34 cellular contexts compared by ENCODE assay signal in the genomic region with DNA sequence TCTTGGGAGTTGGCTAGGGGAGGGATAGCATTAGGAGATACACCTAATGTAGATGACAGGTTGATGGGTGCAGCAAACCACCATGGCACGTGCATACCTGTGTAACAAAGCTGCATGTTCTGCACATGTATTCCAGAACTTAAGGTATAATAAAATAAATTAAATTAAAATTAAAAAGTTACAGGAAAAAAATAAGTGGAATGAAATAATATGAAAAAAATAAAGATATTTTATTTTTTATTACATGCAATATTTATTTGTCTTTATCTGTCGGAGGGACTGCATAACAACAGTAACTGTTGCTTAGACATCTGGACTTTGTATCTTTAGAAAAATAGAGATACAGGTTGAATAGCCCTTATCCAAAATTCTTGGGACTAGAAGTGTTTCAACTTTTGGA.
"Had no signal": no experiment of that assay in that cellular context is flagged by ENCODE, and none has a peak within 500 bp of the region (broad histone marks: within the 10 kb centered on the region; RNA-seq: fewer than 3 reads in every experiment).

No MANE protein-coding gene starts in this region.

- H3K9me3 Mint-ChIP-seq: activated naive CD8-positive, alpha-beta T cell treated with anti-CD3 and anti-CD28 coated beads, Interleukin-2, amount 10 ng/mL, durations not matched to agents 7 days and 5 days; activated naive CD8-positive, alpha-beta T cell treated with anti-CD3 and anti-CD28 coated beads, Interleukin-2, amount 50 U/mL, for 24 hours; activated T-cell treated with anti-CD3 and anti-CD28 coated beads, Interleukin-2, amount 50 U/mL, for 24 hours; activated T-helper 2 cell treated with anti-CD3 and anti-CD28 coated beads, Interferon-gamma antibody, Interleukin-2, Interleukin-4, amounts not matched to agents 10 μg/mL and 5 μg/mL and 100 μg/mL, durations not matched to agents 14 hours and 24 hours and 36 hours; brain had no signal

- H3K36me3 Mint-ChIP-seq: activated naive CD4-positive, alpha-beta T cell treated with anti-CD3 and anti-CD28 coated beads, Interleukin-2, amount 10 ng/mL, durations not matched to agents 7 days and 5 days; activated naive CD4-positive, alpha-beta T cell treated with anti-CD3 and anti-CD28 coated beads, Interleukin-2, amount 50 U/mL, for 24 hours; activated naive CD4-positive, alpha-beta T cell treated with anti-CD3 and anti-CD28 coated beads, Interleukin-2, amount 50 U/mL, for 72 hours; activated naive CD8-positive, alpha-beta T cell; activated naive CD8-positive, alpha-beta T cell treated with anti-CD3 and anti-CD28 coated beads for 36 hours; activated naive CD8-positive, alpha-beta T cell treated with anti-CD3 and anti-CD28 coated beads, Interleukin-2, amount 10 ng/mL, durations not matched to agents 7 days and 5 days; brain had no signal

- H3K27ac Mint-ChIP-seq: activated naive CD4-positive, alpha-beta T cell treated with anti-CD3 and anti-CD28 coated beads for 36 hours; activated naive CD4-positive, alpha-beta T cell treated with anti-CD3 and anti-CD28 coated beads, Interleukin-2, amount 10 ng/mL, durations not matched to agents 7 days and 5 days; activated naive CD4-positive, alpha-beta T cell treated with anti-CD3 and anti-CD28 coated beads, Interleukin-2, amount 50 U/mL, for 24 hours; activated naive CD4-positive, alpha-beta T cell treated with anti-CD3 and anti-CD28 coated beads, Interleukin-2, amount 50 U/mL, for 72 hours; activated naive CD8-positive, alpha-beta T cell; activated naive CD8-positive, alpha-beta T cell treated with anti-CD3 and anti-CD28 coated beads for 36 hours; activated naive CD8-positive, alpha-beta T cell treated with anti-CD3 and anti-CD28 coated beads, Interleukin-2, amount 10 ng/mL, durations not matched to agents 7 days and 5 days; activated naive CD8-positive, alpha-beta T cell treated with anti-CD3 and anti-CD28 coated beads, Interleukin-2, amount 50 U/mL, for 24 hours; activated T-cell treated with anti-CD3 and anti-CD28 coated beads, Interleukin-2, amount 50 U/mL, for 24 hours; activated T-cell treated with anti-CD3 and anti-CD28 coated beads, Interleukin-2, amount 50 U/mL, for 72 hours; activated T-helper 1 cell treated with anti-CD3 and anti-CD28 coated beads, Interleukin-12 subunit alpha, Interleukin-12 subunit beta, Interleukin-2, Interleukin-4 antibody, amounts not matched to agents 30 ng/mL and 10 ng/mL and 1 ng/mL, durations not matched to agents 14 hours and 24 hours and 36 hours; activated T-helper 17 cell treated with anti-CD3 and anti-CD28 coated beads, Interleukin-2, amount 50 U/mL, for 72 hours; activated T-helper 2 cell treated with anti-CD3 and anti-CD28 coated beads, Interferon-gamma antibody, Interleukin-2, Interleukin-4, amounts not matched to agents 10 μg/mL and 5 μg/mL and 100 μg/mL, durations not matched to agents 14 hours and 24 hours and 36 hours; brain had no signal

- H3K27me3 Mint-ChIP-seq: activated naive CD4-positive, alpha-beta T cell treated with anti-CD3 and anti-CD28 coated beads, Interleukin-2, amount 10 ng/mL, durations not matched to agents 7 days and 5 days; activated naive CD4-positive, alpha-beta T cell treated with anti-CD3 and anti-CD28 coated beads, Interleukin-2, amount 50 U/mL, for 24 hours; activated naive CD8-positive, alpha-beta T cell; activated naive CD8-positive, alpha-beta T cell treated with anti-CD3 and anti-CD28 coated beads for 36 hours; activated naive CD8-positive, alpha-beta T cell treated with anti-CD3 and anti-CD28 coated beads, Interleukin-2, amount 10 ng/mL, durations not matched to agents 7 days and 5 days; activated naive CD8-positive, alpha-beta T cell treated with anti-CD3 and anti-CD28 coated beads, Interleukin-2, amount 50 U/mL, for 24 hours; activated T-cell treated with anti-CD3 and anti-CD28 coated beads, Interleukin-2, amount 50 U/mL, for 24 hours; activated T-helper 17 cell treated with anti-CD3 and anti-CD28 coated beads, Interleukin-2, amount 50 U/mL, for 72 hours; brain; central memory CD8-positive, alpha-beta T cell had no signal

- H3K4me3 Mint-ChIP-seq: activated naive CD4-positive, alpha-beta T cell treated with anti-CD3 and anti-CD28 coated beads for 36 hours; activated naive CD4-positive, alpha-beta T cell treated with anti-CD3 and anti-CD28 coated beads, Interleukin-2, amount 10 ng/mL, durations not matched to agents 7 days and 5 days; activated naive CD4-positive, alpha-beta T cell treated with anti-CD3 and anti-CD28 coated beads, Interleukin-2, amount 50 U/mL, for 24 hours; activated naive CD8-positive, alpha-beta T cell; activated naive CD8-positive, alpha-beta T cell treated with anti-CD3 and anti-CD28 coated beads for 36 hours; activated naive CD8-positive, alpha-beta T cell treated with anti-CD3 and anti-CD28 coated beads, Interleukin-2, amount 10 ng/mL, durations not matched to agents 7 days and 5 days; activated naive CD8-positive, alpha-beta T cell treated with anti-CD3 and anti-CD28 coated beads, Interleukin-2, amount 50 U/mL, for 24 hours; activated T-cell treated with anti-CD3 and anti-CD28 coated beads, Interleukin-2, amount 50 U/mL, for 24 hours; activated T-cell treated with anti-CD3 and anti-CD28 coated beads, Interleukin-2, amount 50 U/mL, for 4 hours; activated T-cell treated with anti-CD3 and anti-CD28 coated beads, Interleukin-2, amount 50 U/mL, for 72 hours; activated T-helper 1 cell treated with anti-CD3 and anti-CD28 coated beads, Interleukin-12 subunit alpha, Interleukin-12 subunit beta, Interleukin-2, Interleukin-4 antibody, amounts not matched to agents 30 ng/mL and 10 ng/mL and 1 ng/mL, durations not matched to agents 14 hours and 24 hours and 36 hours; activated T-helper 17 cell treated with anti-CD3 and anti-CD28 coated beads, Interleukin-2, amount 50 U/mL, for 72 hours; brain; central memory CD8-positive, alpha-beta T cell had no signal

- DNase-seq: activated effector memory CD4-positive, alpha-beta T cell treated with anti-CD3 and anti-CD28 coated beads, Interleukin-2, amount 50 U/mL, for 16 hours; activated effector memory CD4-positive, alpha-beta T cell treated with Interleukin-2 at 50 U/mL for 16 hours; activated gamma-delta T cell; activated gamma-delta T cell treated with Interleukin-2 at 50 U/mL for 16 hours; activated naive CD4-positive, alpha-beta T cell; activated naive CD4-positive, alpha-beta T cell treated with anti-CD3 and anti-CD28 coated beads for 36 hours; activated naive CD4-positive, alpha-beta T cell treated with anti-CD3 and anti-CD28 coated beads, Interleukin-2, amount 10 ng/mL, durations not matched to agents 7 days and 5 days; activated naive CD4-positive, alpha-beta T cell treated with anti-CD3 and anti-CD28 coated beads, Interleukin-2, amount 50 U/mL, for 16 hours; activated naive CD4-positive, alpha-beta T cell treated with Interleukin-2 at 50 U/mL for 16 hours; activated naive CD8-positive, alpha-beta T cell treated with anti-CD3 and anti-CD28 coated beads for 36 hours; activated naive CD8-positive, alpha-beta T cell treated with anti-CD3 and anti-CD28 coated beads, Interleukin-2, amount 10 ng/mL, durations not matched to agents 7 days and 5 days; activated naive CD8-positive, alpha-beta T cell treated with anti-CD3 and anti-CD28 coated beads, Interleukin-2, amount 50 U/mL, for 24 hours; activated T-cell treated with anti-CD3 and anti-CD28 coated beads, Interleukin-2, amount 50 U/mL, for 24 hours; activated T-cell treated with anti-CD3 and anti-CD28 coated beads, Interleukin-2, amount 50 U/mL, for 4 hours; activated T-cell treated with anti-CD3 and anti-CD28 coated beads, Interleukin-2, amount 50 U/mL, for 48 hours; activated T-cell treated with anti-CD3 and anti-CD28 coated beads, Interleukin-2, amount 50 U/mL, for 72 hours; adrenal gland; amniotic stem cell; amygdala; anterior cingulate cortex; aorta; body of pancreas; brain microvascular endothelial cell; caudate nucleus; central memory CD4-positive, alpha-beta T cell; cerebellar nuclear complex had no signal

- H3K4me1 Mint-ChIP-seq: activated naive CD4-positive, alpha-beta T cell treated with anti-CD3 and anti-CD28 coated beads, Interleukin-2, amount 10 ng/mL, durations not matched to agents 7 days and 5 days; activated naive CD4-positive, alpha-beta T cell treated with anti-CD3 and anti-CD28 coated beads, Interleukin-2, amount 50 U/mL, for 24 hours; activated naive CD8-positive, alpha-beta T cell treated with anti-CD3 and anti-CD28 coated beads for 36 hours; activated naive CD8-positive, alpha-beta T cell treated with anti-CD3 and anti-CD28 coated beads, Interleukin-2, amount 10 ng/mL, durations not matched to agents 7 days and 5 days; activated naive CD8-positive, alpha-beta T cell treated with anti-CD3 and anti-CD28 coated beads, Interleukin-2, amount 50 U/mL, for 24 hours; activated T-helper 17 cell treated with anti-CD3 and anti-CD28 coated beads, Interleukin-2, amount 50 U/mL, for 72 hours; central memory CD8-positive, alpha-beta T cell had no signal

- ATAC-seq: activated naive CD4-positive, alpha-beta T cell treated with anti-CD3 and anti-CD28 coated beads, Interleukin-2, amount 50 U/mL, for 72 hours; activated naive CD8-positive, alpha-beta T cell treated with anti-CD3 and anti-CD28 coated beads, Interleukin-2, amount 50 U/mL, for 24 hours; activated T-cell treated with anti-CD3 and anti-CD28 coated beads, Interleukin-2, amount 50 U/mL, for 4 hours; activated T-cell treated with anti-CD3 and anti-CD28 coated beads, Interleukin-2, amount 50 U/mL, for 72 hours; activated T-helper 17 cell treated with anti-CD3 and anti-CD28 coated beads, Interleukin-2, amount 50 U/mL, for 72 hours; body of pancreas had no signal
